Comparison of ENCODE assay signal across 11 cellular contexts in the genomic region with DNA sequence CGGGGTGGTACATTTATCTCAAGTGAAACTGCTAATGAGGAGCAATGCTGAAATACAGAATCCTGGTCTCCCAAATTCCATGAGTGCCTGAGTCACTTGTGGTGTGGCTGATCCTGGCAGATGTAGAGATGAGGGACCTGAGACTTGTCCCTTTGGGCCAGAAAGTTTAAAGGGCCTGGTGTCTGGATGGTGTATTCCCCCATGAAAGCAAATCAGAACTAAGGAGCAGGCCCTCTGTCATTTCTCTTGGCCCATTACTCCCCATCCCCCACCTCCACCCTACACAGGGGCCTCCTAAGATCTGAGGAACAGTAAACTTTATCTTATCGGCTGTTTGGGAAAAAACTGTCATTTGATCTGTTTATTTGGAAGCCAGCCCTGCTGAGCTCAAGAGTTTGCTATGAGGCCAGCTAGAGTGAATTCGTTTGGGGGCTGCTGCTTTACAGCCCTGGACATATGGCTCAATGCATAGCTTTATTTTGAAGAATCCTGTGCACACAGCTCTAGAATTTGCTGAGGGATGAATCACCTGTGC.
DNase-seq lines count a peak whose midpoint lies in the region; ATAC-seq and TF ChIP-seq lines count a peak whose summit lies in the region.
"Had no signal": no experiment of that assay in that cellular context is flagged by ENCODE, and none has a peak within 500 bp of the region (broad histone marks: within the 10 kb centered on the region; RNA-seq: fewer than 3 reads in every experiment).

No MANE protein-coding gene starts in this region.

- TF ChIP-seq EP300 in SK-N-SH (IDR thresholded peaks at IDR 0.05; ENCODE audit: borderline replicate concordance in 1 of 2, low read depth in 1 of 2, low read length in 1 of 2) (no peak), tibial nerve (IDR thresholded peaks at IDR 0.05) (no peak)

- intact Hi-C loops in left lung (cut with DNase I), result no loop called here

- no peaks in the 10 kb centered on the region for H3K27me3 ChIP-seq in SK-N-SH (ENCODE audit: insufficient read depth)
- no peaks in the 10 kb centered on the region for H3K27me3 ChIP-seq in adipocyte (replicated peaks; ENCODE audit: control insufficient read depth, insufficient read depth, low read length)
- no peaks in the 10 kb centered on the region for H3K27me3 ChIP-seq in left lung
- H3K27me3 ChIP-seq in tibial nerve, result no peaks in the 10 kb centered on the region

- H3K27me3 Mint-ChIP-seq in activated CD4-positive, alpha-beta T cell treated with anti-CD3 and anti-CD28 coated beads, Interleukin-2, amount 10 ng/mL, durations not matched to agents 7 days and 5 days, result peaks cover 58% of the 10 kb centered on the region
- H3K27me3 Mint-ChIP-seq: naive B cell; stimulated activated memory B cell treated with anti-CD40 and anti-IgM and Interleukin-4, amounts not matched to agents 10 μg/mL and 1 μg/mL and 100 μg/mL, for 72 hours had no signal

- ATAC-seq in SK-N-SH treated with all-trans-retinoic acid at 6 μM for 48 hours, result no peak
- ATAC-seq in left lung, result no peak
- ATAC-seq in GM18505 (IDR thresholded peaks at IDR 0.05; ENCODE audit: unreplicated experiment), result no peak
- ATAC-seq: stimulated activated memory B cell treated with anti-CD40 and anti-IgM and Interleukin-4, amounts not matched to agents 10 μg/mL and 1 μg/mL and 100 μg/mL, for 72 hours had no signal

- 29% methylated on average over 3 of the region's 3 CpGs for WGBS in SK-N-SH (ENCODE audit: low lambda C conversion rate)
- WGBS in tibial nerve, 2 donors, result 26 to 29% methylated on average over 3 of the region's 3 CpGs

- H3K79me2 ChIP-seq in SK-N-SH (ENCODE audit: insufficient read depth), result peaks cover 92% of the 10 kb centered on the region

- no peaks in the 10 kb centered on the region for H4K20me1 ChIP-seq in SK-N-SH (ENCODE audit: insufficient read depth)

- DNase-seq in SK-N-SH (no peak), adipocyte (ENCODE audit: low read depth) (peak; percentile 65), left lung (no peak), tibial nerve (ENCODE audit: low spot score in 2 of 2) (no peak), NCI-H82 treated with DMSO at 0.1 percent for 48 hours (lab: John Stamatoyannopoulos, UW; ENCODE audit: unreplicated experiment) (no peak)
- DNase-seq in activated CD4-positive, alpha-beta T cell treated with anti-CD3 and anti-CD28 coated beads, Interleukin-2, amount 10 ng/mL, durations not matched to agents 7 days and 5 days, result no peak
- DNase-seq: naive B cell, NCI-H1694 had no signal

- CTCF ChIA-PET in SK-N-SH (lab: Yijun Ruan, JAX), result interaction anchor here (0.7 to 1.5 kb wide), 3 partner anchors 25 to 41 kb away, joined by 3 read pairs; no protein-coding TSS in a partner anchor
- CTCF ChIA-PET in activated CD4-positive, alpha-beta T cell treated with anti-CD3 and anti-CD28 coated beads, Interleukin-2, amount 10 ng/mL, durations not matched to agents 7 days and 5 days (lab: Charles Lee), result no interaction called here

- peaks cover 0 to 7% of the 10 kb centered on the region in 2 experiments for H3K36me3 ChIP-seq in SK-N-SH (replicated peaks in 1 of 2; ENCODE audit: control insufficient read depth in 1 of 2, insufficient read depth in 2 of 2, low read length in 1 of 2)
- no peaks in the 10 kb centered on the region for H3K36me3 ChIP-seq in adipocyte (ENCODE audit: control insufficient read depth, insufficient read depth, low read length, severe bottlenecking)
- H3K36me3 ChIP-seq in left lung, result peaks cover 0 to 24% of the 10 kb centered on the region in 2 donors
- no peaks in the 10 kb centered on the region for H3K36me3 ChIP-seq in tibial nerve

- H3K9me3 ChIP-seq in SK-N-SH (no peaks in the 10 kb centered on the region), adipocyte (ENCODE audit: control insufficient read depth, low read length) (no peaks in the 10 kb centered on the region), left lung (no peaks in the 10 kb centered on the region), tibial nerve (no peaks in the 10 kb centered on the region)

- H3K9ac ChIP-seq in SK-N-SH (0 out of 2 replicates have a peak overlapping the region, but pooled peaks have one; percentile 23), adipocyte (ENCODE audit: low read length) (peak overlapping the region; percentile 75)

- H3K36me3 Mint-ChIP-seq in activated CD4-positive, alpha-beta T cell treated with anti-CD3 and anti-CD28 coated beads, Interleukin-2, amount 10 ng/mL, durations not matched to agents 7 days and 5 days (ENCODE audit: low read depth), result no peaks in the 10 kb centered on the region
- H3K36me3 Mint-ChIP-seq: stimulated activated memory B cell treated with anti-CD40 and anti-IgM and Interleukin-4, amounts not matched to agents 10 μg/mL and 1 μg/mL and 100 μg/mL, for 72 hours had no signal

- H3K27ac ChIP-seq in SK-N-SH (ENCODE audit: low read depth in 2 of 2, low read length in 1 of 2) (peak overlapping the region in 1 of 2 experiments; percentile 99; a peak in 2 of 4 replicates), left lung (peak overlapping the region; percentile 72 to 78), tibial nerve (peak overlapping the region; percentile 10 to 92 (median 78))

- TF ChIP-seq CTCF in SK-N-SH (IDR thresholded peaks at IDR 0.05), result no peak
- no peak for TF ChIP-seq CTCF in left lung (IDR thresholded peaks at IDR 0.05)
- no peak for TF ChIP-seq CTCF in tibial nerve (IDR thresholded peaks at IDR 0.05)

- no peak overlapping the region for H2AFZ ChIP-seq in SK-N-SH (ENCODE audit: low read depth)

- H3K9me2 ChIP-seq in SK-N-SH, result no peaks in the 10 kb centered on the region

- H3K4me3 ChIP-seq in SK-N-SH (ENCODE audit: low read depth in 2 of 2, low read length in 1 of 2) (no peak overlapping the region), adipocyte (ENCODE audit: low read length) (peak overlapping the region; percentile 74), left lung (peak overlapping the region in 1 of 2 donors; percentile 71), tibial nerve (peak overlapping the region in 3 of 4 donors; percentile 52 to 69 (median 61))

- TF ChIP-seq RAD21 in SK-N-SH (IDR thresholded peaks at IDR 0.05; ENCODE audit: low read length), result no peak

- H3K4me1 Mint-ChIP-seq in activated CD4-positive, alpha-beta T cell treated with anti-CD3 and anti-CD28 coated beads, Interleukin-2, amount 10 ng/mL, durations not matched to agents 7 days and 5 days, result peaks cover 8% of the 10 kb centered on the region

- peaks cover 39% of the 10 kb centered on the region for H3F3A ChIP-seq in SK-N-SH (replicated peaks; ENCODE audit: insufficient read depth)

- no peak overlapping the region for H3K4me3 Mint-ChIP-seq in activated CD4-positive, alpha-beta T cell treated with anti-CD3 and anti-CD28 coated beads, Interleukin-2, amount 10 ng/mL, durations not matched to agents 7 days and 5 days
- H3K4me3 Mint-ChIP-seq: stimulated activated memory B cell treated with anti-CD40 and anti-IgM and Interleukin-4, amounts not matched to agents 10 μg/mL and 1 μg/mL and 100 μg/mL, for 72 hours had no signal

- TF ChIP-seq POLR2A in tibial nerve (IDR thresholded peaks at IDR 0.05), result no peak
- no peak for TF ChIP-seq POLR2A in GM18505 (IDR thresholded peaks at IDR 0.05; ENCODE audit: borderline replicate concordance, extremely low read depth, insufficient read depth, insufficient read length)

- H3K27ac Mint-ChIP-seq in activated CD4-positive, alpha-beta T cell treated with anti-CD3 and anti-CD28 coated beads, Interleukin-2, amount 10 ng/mL, durations not matched to agents 7 days and 5 days, result no peak overlapping the region
- H3K27ac Mint-ChIP-seq: stimulated activated memory B cell treated with anti-CD40 and anti-IgM and Interleukin-4, amounts not matched to agents 10 μg/mL and 1 μg/mL and 100 μg/mL, for 72 hours had no signal

- H3K9me3 Mint-ChIP-seq in activated CD4-positive, alpha-beta T cell treated with anti-CD3 and anti-CD28 coated beads, Interleukin-2, amount 10 ng/mL, durations not matched to agents 7 days and 5 days, result no peaks in the 10 kb centered on the region
- H3K9me3 Mint-ChIP-seq: stimulated activated memory B cell treated with anti-CD40 and anti-IgM and Interleukin-4, amounts not matched to agents 10 μg/mL and 1 μg/mL and 100 μg/mL, for 72 hours had no signal

- peak overlapping the region; percentile 42; the same call in 1 of the 2 replicates for H3K4me2 ChIP-seq in SK-N-SH

- POLR2A ChIA-PET in SK-N-SH (lab: Yijun Ruan, JAX), result no interaction called here
- POLR2A ChIA-PET in activated CD4-positive, alpha-beta T cell treated with anti-CD3 and anti-CD28 coated beads, Interleukin-2, amount 10 ng/mL, durations not matched to agents 7 days and 5 days (lab: Charles Lee), result no interaction called here

- peaks cover 41 to 49% of the 10 kb centered on the region in 2 experiments for H3K4me1 ChIP-seq in SK-N-SH (ENCODE audit: control insufficient read depth in 1 of 2, insufficient read depth in 2 of 2, low read depth in 1 of 2, low read length in 1 of 2)
- H3K4me1 ChIP-seq in adipocyte (ENCODE audit: control insufficient read depth, insufficient read depth, low read length), result peaks cover 71% of the 10 kb centered on the region
- H3K4me1 ChIP-seq in left lung, result peaks cover 31 to 92% of the 10 kb centered on the region in 2 donors
- H3K4me1 ChIP-seq in tibial nerve, result peaks cover 0 to 86% (median 38%) of the 10 kb centered on the region in 4 donors

TF ChIP-seq in SK-N-SH, 30 proteins besides CTCF, POLR2A, EP300 and RAD21:
- no peak for TF ChIP-seq FOXM1 (IDR thresholded peaks at IDR 0.05; ENCODE audit: low read depth)
- 0 out of 2 replicates have a peak, but pooled peaks have one; percentile 5 for TF ChIP-seq FOSL2 (IDR thresholded peaks at IDR 0.05; ENCODE audit: borderline replicate concordance, low read depth)
- TF ChIP-seq EZH2phosphoT487 (IDR thresholded peaks at IDR 0.05; ENCODE audit: borderline replicate concordance, low read depth), result no peak
- no peak for TF ChIP-seq RFX5 (IDR thresholded peaks at IDR 0.05; ENCODE audit: low read length)
- no peak for TF ChIP-seq GABPA (IDR thresholded peaks at IDR 0.05; ENCODE audit: low read depth)
- no peak for TF ChIP-seq CHD2 (IDR thresholded peaks at IDR 0.05; ENCODE audit: low read length, partially characterized antibody)
- TF ChIP-seq NFIC (IDR thresholded peaks at IDR 0.05; ENCODE audit: borderline replicate concordance), result peak; percentile 45; the same call in 1 of the 2 replicates

TF ChIP-seq in SK-N-SH treated with all-trans-retinoic acid at 6 μM for 48 hours, 23 proteins besides CTCF, POLR2A, EP300 and RAD21 (continues in another document):
- TF ChIP-seq OSR1 (CRISPR knock-in tag; IDR thresholded peaks at IDR 0.05) (no peak), ZNF565 (CRISPR knock-in tag; conservative IDR thresholded peaks at IDR 0.05; ENCODE audit: low read depth) (no peak), ZFP3 (CRISPR knock-in tag; IDR thresholded peaks at IDR 0.05) (no peak)

Comparison
In these comparisons a context has a peak if more than half of its experiments do, and no peak if none do; other contexts are left out.
1. H3K4me3 ChIP-seq: peak in adipocyte (single experiment) and tibial nerve (3 of 4); none in SK-N-SH (0 of 2).